In the genomic region with DNA sequence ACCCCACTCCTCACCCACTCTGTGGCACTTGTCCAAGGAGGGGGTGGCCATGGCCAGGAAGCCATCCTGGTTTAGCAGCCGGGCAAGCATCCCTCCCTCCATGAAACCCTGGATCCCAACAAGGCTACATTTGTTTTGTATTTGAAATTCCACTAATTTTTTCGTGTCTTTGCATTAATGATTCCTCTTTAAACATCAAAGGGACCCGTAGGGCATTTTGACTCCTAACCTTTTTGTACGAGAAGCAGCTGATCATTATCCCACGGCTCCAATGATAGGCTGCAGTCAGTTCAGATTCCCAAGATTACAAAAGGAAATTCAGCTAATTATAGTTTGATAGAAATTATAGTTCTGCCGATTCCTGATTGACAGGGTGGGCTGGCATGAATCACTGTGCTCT, we compare ENCODE assay signal across 17 cellular contexts. TPM values are rescaled to one million over a fixed set of nuclear protein-coding genes. Genes with fewer than 3 reads are reported as not detected.
DNase-seq lines count a peak whose midpoint lies in the region; ATAC-seq and TF ChIP-seq lines count a peak whose summit lies in the region.
"Had no signal": no experiment of that assay in that cellular context is flagged by ENCODE, and none has a peak within 500 bp of the region (broad histone marks: within the 10 kb centered on the region; RNA-seq: fewer than 3 reads in every experiment).

No MANE protein-coding gene starts in this region.

- CTCF ChIA-PET in Panc1 (lab: Charles Lee): no interaction called here

- POLR2A ChIA-PET in Panc1 (lab: Charles Lee): no interaction called here

- no peak for ATAC-seq in Right ventricle myocardium inferior
- ATAC-seq in Panc1: no peak
- no peak for ATAC-seq in gastroesophageal sphincter
- ATAC-seq: GM12878, GM23338 had no signal

- H3K27me3 ChIP-seq in left ventricle myocardium inferior (ENCODE audit: low read depth) (no peaks in the 10 kb centered on the region), Panc1 (ENCODE audit: control insufficient read depth, insufficient read depth, low read length) (no peaks in the 10 kb centered on the region), gastroesophageal sphincter (no peaks in the 10 kb centered on the region)

- intact Hi-C loops in Right ventricle myocardium inferior (cut with DNase I) (no loop called here), left ventricle myocardium inferior (cut with micrococcal nuclease) (no loop called here), Panc1 (cut with micrococcal nuclease; ENCODE audit: unreplicated experiment) (no loop called here)

- no peak for TF ChIP-seq POLR2A in gastroesophageal sphincter (IDR thresholded peaks at IDR 0.05)

- H3K4me1 ChIP-seq in left ventricle myocardium inferior: peaks cover 42% of the 10 kb centered on the region
- peaks cover 85% of the 10 kb centered on the region for H3K4me1 ChIP-seq in Panc1 (ENCODE audit: control insufficient read depth, insufficient read depth, low read length)
- H3K4me1 ChIP-seq in gastroesophageal sphincter: peaks cover 0 to 5% (median 0%) of the 10 kb centered on the region in 3 donors

- 55 to 77% methylated on average over 5 of the region's 6 CpGs for WGBS in gastroesophageal sphincter (ENCODE audit: low coverage in 1 of 2), 2 donors

- H3K27ac ChIP-seq in left ventricle myocardium inferior (replicated peaks) (no peak overlapping the region), Panc1 (ENCODE audit: low read length) (peak overlapping the region; percentile 100), gastroesophageal sphincter (no peak overlapping the region)
- H3K27ac ChIP-seq: HL-60 had no signal

- H3K36me3 ChIP-seq in left ventricle myocardium inferior (no peaks in the 10 kb centered on the region), Panc1 (ENCODE audit: control insufficient read depth, insufficient read depth, low read length) (no peaks in the 10 kb centered on the region; the same call in 1 of the 2 replicates), gastroesophageal sphincter (no peaks in the 10 kb centered on the region)

- H3K4me3 ChIP-seq in left ventricle myocardium inferior (no peak overlapping the region), Panc1 (ENCODE audit: low read depth in 2 of 2, low read length in 2 of 2) (no peak overlapping the region), gastroesophageal sphincter (no peak overlapping the region)
- H3K4me3 ChIP-seq: GM12878, GM23338 had no signal

- in situ Hi-C loops in Panc1 (cut with HindIII; ENCODE audit: low pct_unique_long_range_greater_than_20kb, low sequenced_read_pairs): no loop called here

- TF ChIP-seq CTCF in left ventricle myocardium inferior (IDR thresholded peaks at IDR 0.05; ENCODE audit: borderline replicate concordance): no peak
- TF ChIP-seq CTCF in Panc1 (IDR thresholded peaks at IDR 0.05): no peak
- no peak for TF ChIP-seq CTCF in gastroesophageal sphincter (IDR thresholded peaks at IDR 0.05)

- DNase-seq in Right ventricle myocardium inferior (ENCODE audit: missing footprints) (peak; percentile 9), left ventricle myocardium inferior (no peak), Panc1 (ENCODE audit: low read depth, low spot score) (no peak), left kidney (ENCODE audit: low read depth, low spot score) (peak; percentile 45), NAMALWA (ENCODE audit: low spot score) (no peak), GM19238 (ENCODE audit: insufficient read length, low spot score) (no peak), iPS-NIHi7 (ENCODE audit: extremely low spot score) (no peak)
- DNase-seq: 8988T; ACHN; C1 segment of cervical spinal cord; CD4-positive, alpha-beta T cell; DMS79; H7 had no signal

- BruUV-seq in Panc1 (replicated peaks; lab: Mats Ljungman, UMichigan): no TSS peak

- H3K9me3 ChIP-seq in left ventricle myocardium inferior (replicated peaks) (no peaks in the 10 kb centered on the region), Panc1 (ENCODE audit: control insufficient read depth, insufficient read depth, low read depth, low read length) (no peaks in the 10 kb centered on the region), gastroesophageal sphincter (no peaks in the 10 kb centered on the region)

- TF ChIP-seq EP300 in gastroesophageal sphincter (IDR thresholded peaks at IDR 0.05): no peak

RNA-seq across cellular contexts. Expression of gene MYEOV, which starts 10.7 kb away (rescaled TPM):
- total RNA-seq in Right ventricle myocardium inferior (not detected), left ventricle myocardium inferior (not detected), Panc1 (2021; ENCODE audit: unreplicated experiment) (69.8 TPM), gastroesophageal sphincter (not detected)
- 49.0 TPM for polyA plus RNA-seq in Panc1 (2012; ENCODE audit: insufficient read length)
- total RNA-seq: CD4-positive, alpha-beta T cell had no signal
- polyA plus RNA-seq: GM23338 had no signal

Comparison
In these comparisons a context has a peak if more than half of its experiments do, and no peak if none do; other contexts are left out.
1. DNase-seq: peak in Right ventricle myocardium inferior (single experiment) and left kidney (single experiment); none in left ventricle myocardium inferior (single experiment), Panc1 (single experiment), NAMALWA (single experiment), GM19238 (single experiment) and iPS-NIHi7 (single experiment).
2. RNA of gene MYEOV, which starts 10.7 kb away (total RNA-seq): 69.8 TPM in Panc1 (single experiment); not detected in Right ventricle myocardium inferior (single experiment), not detected in left ventricle myocardium inferior (single experiment) and not detected in gastroesophageal sphincter; every median in the first group is over 10 times any median in the second.